Comparison of ENCODE assay signal across 8 cellular contexts in the genomic region with DNA sequence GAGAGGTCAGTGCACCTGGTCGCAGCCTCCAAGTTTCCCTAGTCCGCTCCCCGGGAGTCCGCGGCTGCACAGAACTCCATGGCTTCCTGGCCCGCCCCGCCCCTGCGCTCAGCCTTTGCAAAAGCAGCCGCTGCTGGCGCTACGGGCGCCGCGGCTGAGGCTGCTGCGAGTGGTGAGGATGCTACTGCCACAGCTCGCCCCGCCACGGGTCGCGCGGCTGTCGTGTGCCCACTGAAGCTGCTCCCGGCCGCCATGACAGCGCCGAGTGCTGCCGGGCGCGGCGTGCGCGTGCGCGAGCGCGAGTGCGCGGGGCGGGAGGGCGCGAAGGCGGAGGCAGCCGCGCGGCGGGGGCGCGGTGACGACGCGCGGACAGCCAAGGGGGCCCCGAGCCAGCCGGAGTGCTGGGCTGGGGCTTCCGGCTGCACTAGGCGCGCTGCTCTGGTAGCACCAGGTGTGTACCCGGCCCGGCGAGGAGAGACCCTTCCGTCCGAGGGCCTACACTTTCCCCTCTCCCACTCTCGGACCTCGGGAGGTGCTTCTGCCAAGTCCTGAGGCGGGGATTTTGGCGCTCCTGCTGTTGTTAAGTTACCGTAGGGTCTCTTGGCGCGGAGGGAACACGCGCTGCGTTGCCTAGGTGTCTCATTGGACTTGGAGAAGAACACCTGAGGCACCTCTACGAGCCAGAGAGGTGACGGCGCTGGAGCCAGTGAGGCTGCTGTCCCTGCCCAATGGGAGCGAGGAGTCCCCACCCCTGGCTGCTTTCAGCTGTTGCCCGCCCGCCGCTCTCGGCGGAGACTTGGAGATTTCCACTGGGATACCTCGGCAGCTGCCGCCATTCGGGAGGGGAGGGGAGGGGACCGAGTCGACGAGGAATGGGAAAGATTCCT. TPM values are rescaled to one million over a fixed set of nuclear protein-coding genes. Genes with fewer than 3 reads are reported as not detected.
DNase-seq lines count a peak whose midpoint lies in the region; ATAC-seq, FAIRE-seq and TF ChIP-seq lines count a peak whose summit lies in the region.

No MANE protein-coding gene starts in this region.

- DNase-seq in GM10266 (ENCODE audit: extremely low spot score) = peak; percentile 88
- DNase-seq in HFF-Myc (ENCODE audit: extremely low read depth, low read depth) = no peak
- peak; percentile 56 for DNase-seq in MV-4-11 (lab: John Stamatoyannopoulos, UW)
- peak; percentile 74 for DNase-seq in SK-N-DZ (ENCODE audit: low spot score)
- peak; percentile 85 to 89 for DNase-seq in activated naive CD4-positive, alpha-beta T cell treated with anti-CD3 and anti-CD28 coated beads, Interleukin-2, amount 50 U/mL, for 72 hours (ENCODE audit: low spot score in 2 of 2)
- DNase-seq in Right ventricle myocardium superior = peak; percentile 83
- peak; percentile 89 to 92 (median 91) for DNase-seq in pancreas
- peak; percentile 44 to 79 for DNase-seq in tibial artery

- H3K36me3 ChIP-seq in pancreas (no peaks in the 10 kb centered on the region), tibial artery (no peaks in the 10 kb centered on the region)

- H3K27ac Mint-ChIP-seq in activated naive CD4-positive, alpha-beta T cell treated with anti-CD3 and anti-CD28 coated beads, Interleukin-2, amount 50 U/mL, for 72 hours = peak overlapping the region; percentile 91 to 99

- no peaks in the 10 kb centered on the region for H3K9me3 ChIP-seq in pancreas
- H3K9me3 ChIP-seq in tibial artery = no peaks in the 10 kb centered on the region

- WGBS in pancreas, 2 donors = 0% methylated on average over 60 to 87 of the region's 87 CpGs

- H3K27me3 ChIP-seq in pancreas (no peaks in the 10 kb centered on the region), tibial artery (no peaks in the 10 kb centered on the region)

- peak; percentile 77 to 84 for ATAC-seq in activated naive CD4-positive, alpha-beta T cell treated with anti-CD3 and anti-CD28 coated beads, Interleukin-2, amount 50 U/mL, for 72 hours
- ATAC-seq in Right ventricle myocardium superior (ENCODE audit: poor library complexity) = peak; percentile 97
- peak; percentile 76 to 86 (median 85) for ATAC-seq in pancreas

- intact Hi-C loops in Right ventricle myocardium superior (cut with DNase I) = no loop called here
- intact Hi-C loops in pancreas (cut with DNase I) = no loop called here
- intact Hi-C loops in tibial artery (cut with DNase I; ENCODE audit: low total_unique reads) = no loop called here

- H3K4me3 ChIP-seq in HFF-Myc (replicated peaks; ENCODE audit: low read depth, low read length) (peak overlapping the region; percentile 95), pancreas (peak overlapping the region; percentile 77 to 94 (median 82)), tibial artery (peak overlapping the region; percentile 72 to 87)

- FAIRE-seq in pancreas (lab: Jason Lieb, UNC) = no peak

- H3K36me3 Mint-ChIP-seq in activated naive CD4-positive, alpha-beta T cell treated with anti-CD3 and anti-CD28 coated beads, Interleukin-2, amount 50 U/mL, for 72 hours = peaks cover 20 to 28% of the 10 kb centered on the region in 2 donors

- peak overlapping the region; percentile 98 to 100 (median 98) for H3K27ac ChIP-seq in pancreas
- peak overlapping the region; percentile 85 for H3K27ac ChIP-seq in tibial artery

- TF ChIP-seq CTCF in GM10266 (IDR thresholded peaks at IDR 0.05; ENCODE audit: control insufficient read depth, insufficient read depth, low read depth, missing control alignments) (no peak), HFF-Myc (IDR thresholded peaks at IDR 0.05; ENCODE audit: low read depth, low read length, missing control alignments) (no peak), pancreas (IDR thresholded peaks at IDR 0.05) (no peak), tibial artery (IDR thresholded peaks at IDR 0.05) (no peak)

- H3K9me3 Mint-ChIP-seq in activated naive CD4-positive, alpha-beta T cell treated with anti-CD3 and anti-CD28 coated beads, Interleukin-2, amount 50 U/mL, for 72 hours = no peaks in the 10 kb centered on the region

- peaks cover 0 to 6% (median 4%) of the 10 kb centered on the region in 3 donors for H3K4me1 ChIP-seq in pancreas
- H3K4me1 ChIP-seq in tibial artery = peaks cover 0 to 20% (median 13%) of the 10 kb centered on the region in 4 donors

RNA-seq across cellular contexts. Expression of a gene that starts 0.6 kb away (rescaled TPM):
- polyA plus RNA-seq in SK-N-DZ (2014; cell fraction: cytosol; rRNA removed) = 50.4 and 52.5 TPM in 2 replicates
- polyA plus RNA-seq in SK-N-DZ (2014; cell fraction: nucleus; rRNA removed) = 24.1 and 32.3 TPM in 2 replicates
- 10 to 100 TPM; 72.0 to 77.9 TPM for total RNA-seq in activated naive CD4-positive, alpha-beta T cell treated with anti-CD3 and anti-CD28 coated beads, Interleukin-2, amount 50 U/mL, for 72 hours
- total RNA-seq in Right ventricle myocardium superior (17.9 TPM), pancreas (10 to 100 TPM; 20.3 to 35.3 (median 26.7) TPM)
- polyA plus RNA-seq in pancreas = 10 to 100 TPM in 1 of 2 donors, 1 to 10 TPM in 1; 6.6 to 17.8 TPM
